ENCODE assay signal across 13 cellular contexts in genomic region chr10:97197030-97197500, GRCh38. TPM values are rescaled to one million over a fixed set of nuclear protein-coding genes. Genes with fewer than 3 reads are reported as not detected.
A peak's percentile ranks its signal among the peaks of the same experiment; 100 is the strongest.
DNase-seq lines count a peak whose midpoint lies in the region; ATAC-seq and TF ChIP-seq lines count a peak whose summit lies in the region.
"Had no signal": no experiment of that assay in that cellular context is flagged by ENCODE, and none has a peak within 500 bp of the region (broad histone marks: within the 10 kb centered on the region; RNA-seq: fewer than 3 reads in every experiment).

No MANE protein-coding gene starts in this region.

- H3F3A ChIP-seq in GM23338 (replicated peaks; ENCODE audit: low read depth), result peaks cover 8% of the 10 kb centered on the region

- peak overlapping the region; percentile 91 for H3K4me2 ChIP-seq in BLaER1
- peak overlapping the region; percentile 99 for H3K4me2 ChIP-seq in GM23338

- no peak overlapping the region for H3K27ac Mint-ChIP-seq in GM23338
- H3K27ac Mint-ChIP-seq in activated T-helper 17 cell treated with anti-CD3 and anti-CD28 coated beads, Interleukin-2, amount 50 U/mL, for 72 hours, result no peak overlapping the region
- H3K27ac Mint-ChIP-seq in immature natural killer cell, result no peak overlapping the region
- H3K27ac Mint-ChIP-seq: activated CD8-positive, alpha-beta memory T cell treated with anti-CD3 and anti-CD28 coated beads, Interleukin-2, amount 10 ng/mL, durations not matched to agents 7 days and 5 days; progenitor cell of endocrine pancreas had no signal

- ATAC-seq in GM23338 (no peak), body of pancreas (no peak), upper lobe of right lung (no peak)
- ATAC-seq in activated T-helper 17 cell treated with anti-CD3 and anti-CD28 coated beads, Interleukin-2, amount 50 U/mL, for 72 hours (replicated peaks), result no peak

- no peaks in the 10 kb centered on the region for H3K79me2 ChIP-seq in GM23338 (replicated peaks; ENCODE audit: insufficient read depth)

- peaks cover 31% of the 10 kb centered on the region; the same call in 1 of the 2 replicates for H4K20me1 ChIP-seq in BLaER1
- no peaks in the 10 kb centered on the region for H4K20me1 ChIP-seq in GM23338 (replicated peaks; ENCODE audit: insufficient read depth)

- H3K27me3 Mint-ChIP-seq in GM23338 (ENCODE audit: insufficient read depth, low read depth, poor library complexity), result peaks cover 15% of the 10 kb centered on the region
- H3K27me3 Mint-ChIP-seq in activated T-helper 17 cell treated with anti-CD3 and anti-CD28 coated beads, Interleukin-2, amount 50 U/mL, for 72 hours, result peaks cover 14% of the 10 kb centered on the region
- peaks cover 2 to 8% (median 7%) of the 10 kb centered on the region in 3 donors for H3K27me3 Mint-ChIP-seq in immature natural killer cell (ENCODE audit: low read depth in 3 of 3)

- H3K9me2 ChIP-seq in GM23338 (ENCODE audit: insufficient read depth), result no peaks in the 10 kb centered on the region

- 66 to 71% methylated on average over 7 of the region's 7 CpGs for WGBS in body of pancreas, 2 donors

- H3K4me1 Mint-ChIP-seq in GM23338 (peaks cover 13% of the 10 kb centered on the region), immature natural killer cell (peaks cover 19 to 42% of the 10 kb centered on the region in 2 donors)
- H3K4me1 Mint-ChIP-seq in activated T-helper 17 cell treated with anti-CD3 and anti-CD28 coated beads, Interleukin-2, amount 50 U/mL, for 72 hours, result peaks cover 5% of the 10 kb centered on the region

- intact Hi-C loops in body of pancreas (cut with DNase I) (no loop called here), upper lobe of right lung (cut with DNase I) (no loop called here)

- H3K36me3 ChIP-seq in BLaER1 (no peaks in the 10 kb centered on the region), GM23338 (ENCODE audit: insufficient read depth) (no peaks in the 10 kb centered on the region), body of pancreas (replicated peaks in 1 of 2; ENCODE audit: insufficient read depth in 1 of 2, low read depth in 2 of 2) (no peaks in the 10 kb centered on the region), upper lobe of right lung (no peaks in the 10 kb centered on the region)
- H3K36me3 ChIP-seq: BE2C, Peyer's patch had no signal

- H3K4me1 ChIP-seq in BLaER1 (peaks cover 67% of the 10 kb centered on the region), GM23338 (ENCODE audit: insufficient read depth) (peaks cover 21% of the 10 kb centered on the region), body of pancreas (peaks cover 9% of the 10 kb centered on the region), upper lobe of right lung (peaks cover 8% of the 10 kb centered on the region)
- H3K4me1 ChIP-seq: BE2C, foreskin keratinocyte had no signal

- no peak overlapping the region; the same call in 1 of the 2 replicates for H3K4me3 ChIP-seq in BLaER1
- H3K4me3 ChIP-seq in GM23338, result peak overlapping the region; percentile 91
- H3K4me3 ChIP-seq in body of pancreas, result no peak overlapping the region
- H3K4me3 ChIP-seq in upper lobe of right lung, result no peak overlapping the region

- TF ChIP-seq CTCF in GM23338 (conservative IDR thresholded peaks at IDR 0.05; ENCODE audit: low read depth in 2 of 2) (no peak), body of pancreas (IDR thresholded peaks at IDR 0.05) (no peak), upper lobe of right lung (IDR thresholded peaks at IDR 0.05) (no peak)

- DNase-seq in GM23338 (ENCODE audit: low spot score) (no peak), immature natural killer cell (no peak), NCI-H1105 (lab: John Stamatoyannopoulos, UW) (no peak), body of pancreas (no peak), midbrain (lab: John Stamatoyannopoulos, UW) (no peak), upper lobe of right lung (no peak)

- H3K9me3 ChIP-seq in BLaER1 (no peaks in the 10 kb centered on the region), body of pancreas (no peaks in the 10 kb centered on the region), upper lobe of right lung (no peaks in the 10 kb centered on the region)
- H3K9me3 ChIP-seq: BE2C, Peyer's patch had no signal

- H3K27ac ChIP-seq in BLaER1 (no peak overlapping the region), GM23338 (ENCODE audit: low read depth) (no peak overlapping the region), body of pancreas (no peak overlapping the region), upper lobe of right lung (no peak overlapping the region)
- H3K27ac ChIP-seq: foreskin keratinocyte, Peyer's patch had no signal

- TF ChIP-seq POLR2A in body of pancreas (IDR thresholded peaks at IDR 0.05), result no peak

- H3K27me3 ChIP-seq in BLaER1 (peaks cover 15% of the 10 kb centered on the region), GM23338 (ENCODE audit: insufficient read depth) (peaks cover 23% of the 10 kb centered on the region), body of pancreas (peaks cover 0 to 13% of the 10 kb centered on the region in 2 donors), upper lobe of right lung (peaks cover 19% of the 10 kb centered on the region)
- H3K27me3 ChIP-seq: BE2C had no signal

- H2AFZ ChIP-seq in GM23338, result peak overlapping the region; percentile 100

- H3K9me3 Mint-ChIP-seq in GM23338 (no peaks in the 10 kb centered on the region), immature natural killer cell (no peaks in the 10 kb centered on the region)
- no peaks in the 10 kb centered on the region for H3K9me3 Mint-ChIP-seq in activated T-helper 17 cell treated with anti-CD3 and anti-CD28 coated beads, Interleukin-2, amount 50 U/mL, for 72 hours

- no peak overlapping the region for H3K9ac ChIP-seq in BLaER1

- no peaks in the 10 kb centered on the region for H3K36me3 Mint-ChIP-seq in GM23338 (ENCODE audit: low read depth)
- H3K36me3 Mint-ChIP-seq in activated T-helper 17 cell treated with anti-CD3 and anti-CD28 coated beads, Interleukin-2, amount 50 U/mL, for 72 hours (ENCODE audit: low read depth), result no peaks in the 10 kb centered on the region
- H3K36me3 Mint-ChIP-seq in immature natural killer cell, result no peaks in the 10 kb centered on the region
- H3K36me3 Mint-ChIP-seq: activated CD8-positive, alpha-beta memory T cell treated with anti-CD3 and anti-CD28 coated beads, Interleukin-2, amount 10 ng/mL, durations not matched to agents 7 days and 5 days had no signal

- H3K4me3 Mint-ChIP-seq in GM23338 (peak overlapping the region; percentile 83), immature natural killer cell (peak overlapping the region; percentile 41 to 59 (median 42))
- peak overlapping the region; percentile 69 for H3K4me3 Mint-ChIP-seq in activated T-helper 17 cell treated with anti-CD3 and anti-CD28 coated beads, Interleukin-2, amount 50 U/mL, for 72 hours

TF ChIP-seq in GM23338, 12 proteins besides CTCF, POLR2A, EP300 and RAD21 (continues in another document):
- TF ChIP-seq STAT1 (IDR thresholded peaks at IDR 0.05; ENCODE audit: unreplicated experiment) (no peak), EZH2phosphoT487 (IDR thresholded peaks at IDR 0.05; ENCODE audit: unreplicated experiment) (no peak), ZNF114 (CRISPR knock-in tag; IDR thresholded peaks at IDR 0.05) (no peak), CREB1 (CRISPR knock-in tag; IDR thresholded peaks at IDR 0.05; ENCODE audit: low read depth) (no peak), ETS1 (IDR thresholded peaks at IDR 0.05) (no peak), JUNB (IDR thresholded peaks at IDR 0.05; ENCODE audit: unreplicated experiment) (no peak), POLR2AphosphoS5 (IDR thresholded peaks at IDR 0.05; ENCODE audit: low read depth) (no peak), NANOG (IDR thresholded peaks at IDR 0.05; ENCODE audit: borderline replicate concordance) (no peak), ZNF331 (CRISPR knock-in tag; IDR thresholded peaks at IDR 0.05; ENCODE audit: low read depth) (no peak)

RNA-seq across cellular contexts. Expression of gene SLIT1, which starts 11.3 kb away (rescaled TPM):
- total RNA-seq in GM23338 (2014; rRNA removed; shearing (Covaris generic)), result 1.7 and 2.0 TPM in 2 replicates
- polyA plus RNA-seq in GM23338 (2016; fragmentation: Nextera tagmentation; extraction: Ambion mirVana), result 0.37 and 0.76 TPM in 2 replicates
- total RNA-seq in activated T-helper 17 cell treated with anti-CD3 and anti-CD28 coated beads, Interleukin-2, amount 50 U/mL, for 72 hours, result 1 to 10 TPM in 1 of 2 donors, under 1 TPM in 1; 0.56 to 2.0 TPM
- under 1 TPM in 2 of 3 donors, not detected in 1; 0.07 to 0.36 TPM for polyA plus RNA-seq in immature natural killer cell
- total RNA-seq in body of pancreas, result under 1 TPM; 0.78 to 0.99 TPM
- 0.23 TPM for total RNA-seq in upper lobe of right lung
- total RNA-seq: foreskin keratinocyte had no signal
